29 cellular contexts compared by ENCODE assay signal in the genomic region with DNA sequence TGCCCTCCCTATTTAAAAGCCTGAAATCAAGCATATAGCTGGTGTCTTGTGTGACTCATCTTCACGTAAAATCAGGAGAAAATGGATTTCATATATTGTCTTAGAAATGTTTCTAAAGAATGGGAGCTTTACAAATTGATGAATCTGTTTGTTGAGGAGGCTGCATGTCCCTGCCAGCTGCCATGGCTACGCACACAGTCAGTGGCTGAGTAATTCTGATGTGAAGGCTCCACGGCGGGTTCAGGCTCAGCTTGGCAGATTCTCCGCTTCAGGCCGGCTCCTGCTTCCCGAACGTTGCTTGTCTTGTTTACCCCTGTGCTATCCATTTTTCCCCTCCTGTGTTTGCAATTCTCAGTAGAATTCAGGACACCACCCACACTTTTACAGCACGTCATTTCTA.
DNase-seq lines count a peak whose midpoint lies in the region; ATAC-seq and TF ChIP-seq lines count a peak whose summit lies in the region.
"Had no signal": no experiment of that assay in that cellular context is flagged by ENCODE, and none has a peak within 500 bp of the region (broad histone marks: within the 10 kb centered on the region; RNA-seq: fewer than 3 reads in every experiment).

No MANE protein-coding gene starts in this region.

- no peaks in the 10 kb centered on the region for H4K20me1 ChIP-seq in neural progenitor cell (ENCODE audit: low read depth)

- H3K9me3 Mint-ChIP-seq in brain (no peaks in the 10 kb centered on the region), neural progenitor cell (peaks cover 3% of the 10 kb centered on the region), immature natural killer cell (no peaks in the 10 kb centered on the region)
- H3K9me3 Mint-ChIP-seq in activated naive CD4-positive, alpha-beta T cell treated with anti-CD3 and anti-CD28 coated beads, Interleukin-2, amount 10 ng/mL, durations not matched to agents 7 days and 5 days: no peaks in the 10 kb centered on the region
- H3K9me3 Mint-ChIP-seq: stimulated activated naive CD8-positive, alpha-beta T cell treated with anti-CD3 and anti-CD28 coated beads, Interleukin-15, Interleukin-2, amounts not matched to agents 100 ng/mL and 50 ng/mL, for 24 hours had no signal

- TF ChIP-seq CTCF in brain (conservative IDR thresholded peaks at IDR 0.05) (no peak), neural progenitor cell (IDR thresholded peaks at IDR 0.05) (no peak), testis (IDR thresholded peaks at IDR 0.05) (no peak)

- peak; percentile 73 for DNase-seq in Ammon's horn (ENCODE audit: low spot score)
- DNase-seq in NCI-H2227 (lab: John Stamatoyannopoulos, UW; ENCODE audit: unreplicated experiment): peak; percentile 42
- DNase-seq in neural progenitor cell (ENCODE audit: low spot score): no peak
- DNase-seq in testis: no peak
- no peak for DNase-seq in immature natural killer cell
- no peak for DNase-seq in activated naive CD4-positive, alpha-beta T cell treated with anti-CD3 and anti-CD28 coated beads, Interleukin-2, amount 10 ng/mL, durations not matched to agents 7 days and 5 days
- DNase-seq: activated CD4-positive, alpha-beta T cell treated with anti-CD3 and anti-CD28 coated beads, Interleukin-2, amount 50 U/mL, for 1 hour; activated CD8-positive, alpha-beta memory T cell treated with anti-CD3 and anti-CD28 coated beads, Interleukin-2, amount 10 ng/mL, durations not matched to agents 7 days and 5 days; activated naive CD4-positive, alpha-beta T cell; activated T-cell treated with anti-CD3 and anti-CD28 coated beads, Interleukin-2, amount 50 U/mL, for 48 hours; cortex of kidney; DMS153; foreskin melanocyte; HCEC 1CT; heart right ventricle; left colon; mammary epithelial cell; NCI-H1105 treated with DMSO at 0.1 percent for 48 hours; NCI-H2171; NCI-H524; T1000 had no signal

- H3K27ac ChIP-seq in neural progenitor cell (no peak overlapping the region), testis (no peak overlapping the region)
- H3K27ac ChIP-seq: A549, esophagus muscularis mucosa, heart right ventricle, neutrophil, skin epidermis had no signal

- ATAC-seq in GM18873 (IDR thresholded peaks at IDR 0.05; ENCODE audit: low FRiP score, unreplicated experiment): no peak
- ATAC-seq: A549; activated CD8-positive, alpha-beta memory T cell treated with anti-CD3 and anti-CD28 coated beads, Interleukin-2, amount 10 ng/mL, durations not matched to agents 7 days and 5 days; heart right ventricle; left colon; WTC11 had no signal

- H3K27ac Mint-ChIP-seq in brain (peak overlapping the region in 4 of 5 experiments; percentile 30 to 94 (median 50)), neural progenitor cell (peak overlapping the region; percentile 42), immature natural killer cell (no peak overlapping the region)
- no peak overlapping the region for H3K27ac Mint-ChIP-seq in activated naive CD4-positive, alpha-beta T cell treated with anti-CD3 and anti-CD28 coated beads, Interleukin-2, amount 10 ng/mL, durations not matched to agents 7 days and 5 days
- H3K27ac Mint-ChIP-seq: activated CD8-positive, alpha-beta memory T cell treated with anti-CD3 and anti-CD28 coated beads, Interleukin-2, amount 10 ng/mL, durations not matched to agents 7 days and 5 days; stimulated activated naive CD8-positive, alpha-beta T cell treated with anti-CD3 and anti-CD28 coated beads, Interleukin-15, Interleukin-2, amounts not matched to agents 100 ng/mL and 50 ng/mL, for 24 hours; WTC11 had no signal

- no peaks in the 10 kb centered on the region for H3K27me3 Mint-ChIP-seq in brain
- H3K27me3 Mint-ChIP-seq in neural progenitor cell (ENCODE audit: insufficient read depth, low read depth): peaks cover 2% of the 10 kb centered on the region
- H3K27me3 Mint-ChIP-seq in immature natural killer cell (ENCODE audit: low read depth in 3 of 3): peaks cover 0 to 7% (median 2%) of the 10 kb centered on the region in 3 donors
- no peaks in the 10 kb centered on the region for H3K27me3 Mint-ChIP-seq in activated naive CD4-positive, alpha-beta T cell treated with anti-CD3 and anti-CD28 coated beads, Interleukin-2, amount 10 ng/mL, durations not matched to agents 7 days and 5 days

- 70 to 80% methylated on average over 9 of the region's 9 CpGs for WGBS in testis, 2 donors

- intact Hi-C loops in testis (cut with DNase I; ENCODE audit: low total_unique reads): no loop called here

- H3K9me3 ChIP-seq in neural progenitor cell (ENCODE audit: low read depth) (no peaks in the 10 kb centered on the region), testis (no peaks in the 10 kb centered on the region)
- H3K9me3 ChIP-seq: A549, neutrophil had no signal

- H3K4me2 ChIP-seq in neural progenitor cell: no peak overlapping the region
- H3K4me2 ChIP-seq: A549 had no signal

- H3K4me3 Mint-ChIP-seq in brain: peak overlapping the region in 1 of 5 experiments; percentile 43
- H3K4me3 Mint-ChIP-seq in neural progenitor cell: no peak overlapping the region
- no peak overlapping the region for H3K4me3 Mint-ChIP-seq in immature natural killer cell
- no peak overlapping the region for H3K4me3 Mint-ChIP-seq in activated naive CD4-positive, alpha-beta T cell treated with anti-CD3 and anti-CD28 coated beads, Interleukin-2, amount 10 ng/mL, durations not matched to agents 7 days and 5 days
- H3K4me3 Mint-ChIP-seq: activated CD8-positive, alpha-beta memory T cell treated with anti-CD3 and anti-CD28 coated beads, Interleukin-2, amount 10 ng/mL, durations not matched to agents 7 days and 5 days; stimulated activated naive CD8-positive, alpha-beta T cell treated with anti-CD3 and anti-CD28 coated beads, Interleukin-15, Interleukin-2, amounts not matched to agents 100 ng/mL and 50 ng/mL, for 24 hours; WTC11 had no signal

- CTCF ChIA-PET in activated naive CD4-positive, alpha-beta T cell treated with anti-CD3 and anti-CD28 coated beads, Interleukin-2, amount 10 ng/mL, durations not matched to agents 7 days and 5 days (lab: Charles Lee): no interaction called here

- no peaks in the 10 kb centered on the region for H3K4me1 ChIP-seq in neural progenitor cell
- H3K4me1 ChIP-seq in testis: no peaks in the 10 kb centered on the region
- H3K4me1 ChIP-seq: A549, esophagus muscularis mucosa, heart right ventricle had no signal

- no peaks in the 10 kb centered on the region for H3K36me3 Mint-ChIP-seq in brain
- no peaks in the 10 kb centered on the region for H3K36me3 Mint-ChIP-seq in neural progenitor cell
- H3K36me3 Mint-ChIP-seq in immature natural killer cell: no peaks in the 10 kb centered on the region
- no peaks in the 10 kb centered on the region for H3K36me3 Mint-ChIP-seq in activated naive CD4-positive, alpha-beta T cell treated with anti-CD3 and anti-CD28 coated beads, Interleukin-2, amount 10 ng/mL, durations not matched to agents 7 days and 5 days
- H3K36me3 Mint-ChIP-seq: activated CD8-positive, alpha-beta memory T cell treated with anti-CD3 and anti-CD28 coated beads, Interleukin-2, amount 10 ng/mL, durations not matched to agents 7 days and 5 days; WTC11 had no signal

- no peaks in the 10 kb centered on the region for H3K79me2 ChIP-seq in neural progenitor cell (ENCODE audit: low read depth)

- H3F3A ChIP-seq in neural progenitor cell (ENCODE audit: low read depth): no peaks in the 10 kb centered on the region

- H3K27me3 ChIP-seq in neural progenitor cell (no peaks in the 10 kb centered on the region), testis (no peaks in the 10 kb centered on the region)
- H3K27me3 ChIP-seq: esophagus muscularis mucosa, neutrophil had no signal

- peaks cover 21% of the 10 kb centered on the region for H3K4me1 Mint-ChIP-seq in brain
- peaks cover 9% of the 10 kb centered on the region for H3K4me1 Mint-ChIP-seq in neural progenitor cell
- H3K4me1 Mint-ChIP-seq in immature natural killer cell: no peaks in the 10 kb centered on the region
- H3K4me1 Mint-ChIP-seq in activated naive CD4-positive, alpha-beta T cell treated with anti-CD3 and anti-CD28 coated beads, Interleukin-2, amount 10 ng/mL, durations not matched to agents 7 days and 5 days: no peaks in the 10 kb centered on the region
- H3K4me1 Mint-ChIP-seq: activated CD8-positive, alpha-beta memory T cell treated with anti-CD3 and anti-CD28 coated beads, Interleukin-2, amount 10 ng/mL, durations not matched to agents 7 days and 5 days; WTC11 had no signal

- H2AFZ ChIP-seq in neural progenitor cell (replicated peaks): no peak overlapping the region

- H3K4me3 ChIP-seq in neural progenitor cell (no peak overlapping the region), testis (no peak overlapping the region)
- H3K4me3 ChIP-seq: A549, esophagus muscularis mucosa, heart right ventricle, skin epidermis had no signal

- no peak overlapping the region for H3K9ac ChIP-seq in neural progenitor cell

- TF ChIP-seq POLR2A in testis (IDR thresholded peaks at IDR 0.05): no peak

- no peaks in the 10 kb centered on the region for H3K36me3 ChIP-seq in neural progenitor cell
- no peaks in the 10 kb centered on the region for H3K36me3 ChIP-seq in testis (ENCODE audit: low read depth, missing control alignments)
- H3K36me3 ChIP-seq: esophagus muscularis mucosa, heart right ventricle, neutrophil had no signal

Comparison
In these comparisons a context has a peak if more than half of its experiments do, and no peak if none do; other contexts are left out.
1. DNase-seq: peak in Ammon's horn (single experiment) and NCI-H2227 (single experiment); none in neural progenitor cell (single experiment), testis (single experiment), immature natural killer cell (0 of 3) and activated naive CD4-positive, alpha-beta T cell treated with anti-CD3 and anti-CD28 coated beads, Interleukin-2, amount 10 ng/mL, durations not matched to agents 7 days and 5 days (single experiment).
2. H3K27ac Mint-ChIP-seq: peak in brain (4 of 5) and neural progenitor cell (single experiment); none in immature natural killer cell (0 of 6) and activated naive CD4-positive, alpha-beta T cell treated with anti-CD3 and anti-CD28 coated beads, Interleukin-2, amount 10 ng/mL, durations not matched to agents 7 days and 5 days (single experiment).